In the genomic region with DNA sequence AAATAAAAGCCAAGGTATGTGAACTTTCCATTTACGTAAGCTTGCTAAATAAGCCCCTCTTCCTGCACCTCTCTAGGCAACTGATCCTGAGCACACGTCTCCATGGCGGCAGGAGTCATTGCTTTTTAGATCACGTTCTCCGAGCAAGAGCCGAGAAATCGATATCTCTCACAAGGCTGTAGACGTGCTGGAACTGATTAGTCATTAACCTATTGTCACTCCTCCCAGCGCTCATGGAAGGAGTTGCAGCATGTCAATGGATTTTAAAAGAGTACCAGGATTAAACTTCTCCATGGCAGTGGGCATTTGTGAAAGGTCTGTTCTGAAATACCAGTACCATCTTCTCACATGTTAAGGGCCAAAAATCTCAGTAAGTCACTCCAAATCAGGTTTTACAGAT, we compare ENCODE assay signal across 1 cellular context.
A peak's percentile ranks its signal among the peaks of the same experiment; 100 is the strongest.
TF ChIP-seq lines count a peak whose summit lies in the region.

No MANE protein-coding gene starts in this region.

TF ChIP-seq in HepG2, 621 proteins besides CTCF, POLR2A, EP300 and RAD21 (continued from another document):
- TF ChIP-seq, protein P1, sequence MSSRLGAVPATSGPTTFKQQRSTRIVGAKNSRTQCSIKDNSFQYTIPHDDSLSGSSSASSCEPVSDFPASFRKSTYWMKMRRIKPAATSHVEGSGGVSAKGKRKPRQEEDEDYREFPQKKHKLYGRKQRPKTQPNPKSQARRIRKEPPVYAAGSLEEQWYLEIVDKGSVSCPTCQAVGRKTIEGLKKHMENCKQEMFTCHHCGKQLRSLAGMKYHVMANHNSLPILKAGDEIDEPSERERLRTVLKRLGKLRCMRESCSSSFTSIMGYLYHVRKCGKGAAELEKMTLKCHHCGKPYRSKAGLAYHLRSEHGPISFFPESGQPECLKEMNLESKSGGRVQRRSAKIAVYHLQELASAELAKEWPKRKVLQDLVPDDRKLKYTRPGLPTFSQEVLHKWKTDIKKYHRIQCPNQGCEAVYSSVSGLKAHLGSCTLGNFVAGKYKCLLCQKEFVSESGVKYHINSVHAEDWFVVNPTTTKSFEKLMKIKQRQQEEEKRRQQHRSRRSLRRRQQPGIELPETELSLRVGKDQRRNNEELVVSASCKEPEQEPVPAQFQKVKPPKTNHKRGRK (CRISPR knock-in tag; IDR thresholded peaks at IDR 0.05) = no peak
- TF ChIP-seq, protein P2, sequence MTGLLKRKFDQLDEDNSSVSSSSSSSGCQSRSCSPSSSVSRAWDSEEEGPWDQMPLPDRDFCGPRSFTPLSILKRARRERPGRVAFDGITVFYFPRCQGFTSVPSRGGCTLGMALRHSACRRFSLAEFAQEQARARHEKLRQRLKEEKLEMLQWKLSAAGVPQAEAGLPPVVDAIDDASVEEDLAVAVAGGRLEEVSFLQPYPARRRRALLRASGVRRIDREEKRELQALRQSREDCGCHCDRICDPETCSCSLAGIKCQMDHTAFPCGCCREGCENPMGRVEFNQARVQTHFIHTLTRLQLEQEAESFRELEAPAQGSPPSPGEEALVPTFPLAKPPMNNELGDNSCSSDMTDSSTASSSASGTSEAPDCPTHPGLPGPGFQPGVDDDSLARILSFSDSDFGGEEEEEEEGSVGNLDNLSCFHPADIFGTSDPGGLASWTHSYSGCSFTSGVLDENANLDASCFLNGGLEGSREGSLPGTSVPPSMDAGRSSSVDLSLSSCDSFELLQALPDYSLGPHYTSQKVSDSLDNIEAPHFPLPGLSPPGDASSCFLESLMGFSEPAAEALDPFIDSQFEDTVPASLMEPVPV (CRISPR knock-in tag; IDR thresholded peaks at IDR 0.05) = no peak
- no peak for TF ChIP-seq ZNF225 (CRISPR knock-in tag; IDR thresholded peaks at IDR 0.05)
- TF ChIP-seq, protein P3, sequence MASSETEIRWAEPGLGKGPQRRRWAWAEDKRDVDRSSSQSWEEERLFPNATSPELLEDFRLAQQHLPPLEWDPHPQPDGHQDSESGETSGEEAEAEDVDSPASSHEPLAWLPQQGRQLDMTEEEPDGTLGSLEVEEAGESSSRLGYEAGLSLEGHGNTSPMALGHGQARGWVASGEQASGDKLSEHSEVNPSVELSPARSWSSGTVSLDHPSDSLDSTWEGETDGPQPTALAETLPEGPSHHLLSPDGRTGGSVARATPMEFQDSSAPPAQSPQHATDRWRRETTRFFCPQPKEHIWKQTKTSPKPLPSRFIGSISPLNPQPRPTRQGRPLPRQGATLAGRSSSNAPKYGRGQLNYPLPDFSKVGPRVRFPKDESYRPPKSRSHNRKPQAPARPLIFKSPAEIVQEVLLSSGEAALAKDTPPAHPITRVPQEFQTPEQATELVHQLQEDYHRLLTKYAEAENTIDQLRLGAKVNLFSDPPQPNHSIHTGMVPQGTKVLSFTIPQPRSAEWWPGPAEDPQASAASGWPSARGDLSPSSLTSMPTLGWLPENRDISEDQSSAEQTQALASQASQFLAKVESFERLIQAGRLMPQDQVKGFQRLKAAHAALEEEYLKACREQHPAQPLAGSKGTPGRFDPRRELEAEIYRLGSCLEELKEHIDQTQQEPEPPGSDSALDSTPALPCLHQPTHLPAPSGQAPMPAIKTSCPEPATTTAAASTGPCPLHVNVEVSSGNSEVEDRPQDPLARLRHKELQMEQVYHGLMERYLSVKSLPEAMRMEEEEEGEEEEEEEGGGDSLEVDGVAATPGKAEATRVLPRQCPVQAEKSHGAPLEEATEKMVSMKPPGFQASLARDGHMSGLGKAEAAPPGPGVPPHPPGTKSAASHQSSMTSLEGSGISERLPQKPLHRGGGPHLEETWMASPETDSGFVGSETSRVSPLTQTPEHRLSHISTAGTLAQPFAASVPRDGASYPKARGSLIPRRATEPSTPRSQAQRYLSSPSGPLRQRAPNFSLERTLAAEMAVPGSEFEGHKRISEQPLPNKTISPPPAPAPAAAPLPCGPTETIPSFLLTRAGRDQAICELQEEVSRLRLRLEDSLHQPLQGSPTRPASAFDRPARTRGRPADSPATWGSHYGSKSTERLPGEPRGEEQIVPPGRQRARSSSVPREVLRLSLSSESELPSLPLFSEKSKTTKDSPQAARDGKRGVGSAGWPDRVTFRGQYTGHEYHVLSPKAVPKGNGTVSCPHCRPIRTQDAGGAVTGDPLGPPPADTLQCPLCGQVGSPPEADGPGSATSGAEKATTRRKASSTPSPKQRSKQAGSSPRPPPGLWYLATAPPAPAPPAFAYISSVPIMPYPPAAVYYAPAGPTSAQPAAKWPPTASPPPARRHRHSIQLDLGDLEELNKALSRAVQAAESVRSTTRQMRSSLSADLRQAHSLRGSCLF (CRISPR knock-in tag; IDR thresholded peaks at IDR 0.05; ENCODE audit: borderline replicate concordance) = no peak
- peak; percentile 87 for TF ChIP-seq ONECUT2 (CRISPR knock-in tag; IDR thresholded peaks at IDR 0.05)
- no peak for TF ChIP-seq FLYWCH1 (CRISPR knock-in tag; IDR thresholded peaks at IDR 0.05)
- TF ChIP-seq, protein P4, sequence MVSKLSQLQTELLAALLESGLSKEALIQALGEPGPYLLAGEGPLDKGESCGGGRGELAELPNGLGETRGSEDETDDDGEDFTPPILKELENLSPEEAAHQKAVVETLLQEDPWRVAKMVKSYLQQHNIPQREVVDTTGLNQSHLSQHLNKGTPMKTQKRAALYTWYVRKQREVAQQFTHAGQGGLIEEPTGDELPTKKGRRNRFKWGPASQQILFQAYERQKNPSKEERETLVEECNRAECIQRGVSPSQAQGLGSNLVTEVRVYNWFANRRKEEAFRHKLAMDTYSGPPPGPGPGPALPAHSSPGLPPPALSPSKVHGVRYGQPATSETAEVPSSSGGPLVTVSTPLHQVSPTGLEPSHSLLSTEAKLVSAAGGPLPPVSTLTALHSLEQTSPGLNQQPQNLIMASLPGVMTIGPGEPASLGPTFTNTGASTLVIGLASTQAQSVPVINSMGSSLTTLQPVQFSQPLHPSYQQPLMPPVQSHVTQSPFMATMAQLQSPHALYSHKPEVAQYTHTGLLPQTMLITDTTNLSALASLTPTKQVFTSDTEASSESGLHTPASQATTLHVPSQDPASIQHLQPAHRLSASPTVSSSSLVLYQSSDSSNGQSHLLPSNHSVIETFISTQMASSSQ (IDR thresholded peaks at IDR 0.05; ENCODE audit: low read depth) = 0 out of 2 replicates have a peak, but pooled peaks have one; percentile 23
- TF ChIP-seq, protein P4 (CRISPR knock-in tag; IDR thresholded peaks at IDR 0.05; ENCODE audit: borderline replicate concordance) = no peak
- no peak for TF ChIP-seq ZBTB1 (CRISPR knock-in tag; IDR thresholded peaks at IDR 0.05; ENCODE audit: borderline replicate concordance)
- peak; percentile 49 for TF ChIP-seq FOSL2 (CRISPR knock-in tag; IDR thresholded peaks at IDR 0.05)
- no peak for TF ChIP-seq KDM2A (CRISPR knock-in tag; IDR thresholded peaks at IDR 0.05; ENCODE audit: borderline replicate concordance, low read depth)
- TF ChIP-seq, protein P5, sequence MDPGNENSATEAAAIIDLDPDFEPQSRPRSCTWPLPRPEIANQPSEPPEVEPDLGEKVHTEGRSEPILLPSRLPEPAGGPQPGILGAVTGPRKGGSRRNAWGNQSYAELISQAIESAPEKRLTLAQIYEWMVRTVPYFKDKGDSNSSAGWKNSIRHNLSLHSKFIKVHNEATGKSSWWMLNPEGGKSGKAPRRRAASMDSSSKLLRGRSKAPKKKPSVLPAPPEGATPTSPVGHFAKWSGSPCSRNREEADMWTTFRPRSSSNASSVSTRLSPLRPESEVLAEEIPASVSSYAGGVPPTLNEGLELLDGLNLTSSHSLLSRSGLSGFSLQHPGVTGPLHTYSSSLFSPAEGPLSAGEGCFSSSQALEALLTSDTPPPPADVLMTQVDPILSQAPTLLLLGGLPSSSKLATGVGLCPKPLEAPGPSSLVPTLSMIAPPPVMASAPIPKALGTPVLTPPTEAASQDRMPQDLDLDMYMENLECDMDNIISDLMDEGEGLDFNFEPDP (CRISPR knock-in tag; conservative IDR thresholded peaks at IDR 0.05) = no peak
